32 cellular contexts compared by ENCODE assay signal in the genomic region with DNA sequence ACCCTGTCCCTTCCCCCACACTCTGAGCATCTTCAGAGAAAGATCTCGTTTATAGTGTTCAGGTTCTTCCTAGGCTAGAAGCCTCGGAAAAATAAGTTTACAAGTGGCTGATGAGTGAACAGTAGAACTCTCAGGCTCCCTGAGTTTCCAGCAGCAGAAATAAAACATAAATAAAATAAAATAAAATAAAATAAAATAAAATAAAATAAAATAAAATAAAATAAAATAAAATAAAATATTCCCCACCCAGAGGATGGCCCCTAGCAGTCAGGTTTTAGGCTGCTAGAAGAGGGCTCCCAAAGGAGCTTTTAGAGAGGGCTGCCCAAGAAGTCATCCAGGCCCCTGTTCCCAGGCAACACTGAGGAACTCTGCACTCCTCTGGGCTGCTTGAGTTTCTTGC.
"Had no signal": no experiment of that assay in that cellular context is flagged by ENCODE, and none has a peak within 500 bp of the region (broad histone marks: within the 10 kb centered on the region; RNA-seq: fewer than 3 reads in every experiment).

No MANE protein-coding gene starts in this region.

- DNase-seq: activated CD4-positive, alpha-beta memory T cell treated with anti-CD3 and anti-CD28 coated beads for 36 hours; activated CD4-positive, alpha-beta T cell treated with anti-CD3 and anti-CD28 coated beads for 1 hour; activated CD4-positive, alpha-beta T cell treated with anti-CD3 and anti-CD28 coated beads for 36 hours; activated CD4-positive, alpha-beta T cell treated with anti-CD3 and anti-CD28 coated beads, Interleukin-2, amount 10 ng/mL, durations not matched to agents 24 days and 14 days; activated CD4-positive, alpha-beta T cell treated with anti-CD3 and anti-CD28 coated beads, Interleukin-2, amount 50 U/mL, for 1 hour; activated CD4-positive, alpha-beta T cell treated with anti-CD3 and anti-CD28 coated beads, Interleukin-2, amount 50 U/mL, for 4 hours; activated CD4-positive, CD25-positive, alpha-beta regulatory T cell; activated CD8-positive, alpha-beta memory T cell treated with anti-CD3 and anti-CD28 coated beads, Interleukin-2, amount 50 U/mL, for 4 hours; activated CD8-positive, alpha-beta T cell treated with anti-CD3 and anti-CD28 coated beads for 36 hours; activated effector memory CD4-positive, alpha-beta T cell treated with anti-CD3 and anti-CD28 coated beads, Interleukin-2, amount 50 U/mL, for 16 hours; activated gamma-delta T cell treated with Interleukin-2 at 50 U/mL for 16 hours; activated naive CD4-positive, alpha-beta T cell; activated naive CD4-positive, alpha-beta T cell treated with anti-CD3 and anti-CD28 coated beads for 36 hours; activated naive CD4-positive, alpha-beta T cell treated with anti-CD3 and anti-CD28 coated beads, Interleukin-2, amount 50 U/mL, for 16 hours; activated naive CD8-positive, alpha-beta T cell treated with anti-CD3 and anti-CD28 coated beads for 36 hours; activated T-cell treated with anti-CD3 and anti-CD28 coated beads for 4 hours; activated T-cell treated with anti-CD3 and anti-CD28 coated beads, Interleukin-2, amount 50 U/mL, for 1 hour; activated T-cell treated with anti-CD3 and anti-CD28 coated beads, Interleukin-2, amount 50 U/mL, for 4 hours; activated T-cell treated with anti-CD3 and anti-CD28 coated beads, Interleukin-2, amount 50 U/mL, for 72 hours; adrenal gland; amniotic stem cell; aorta; body of pancreas; brain microvascular endothelial cell; central memory CD4-positive, alpha-beta T cell; T-helper 2 cell; T-helper 9 cell had no signal

- H3K27me3 ChIP-seq: adrenal gland, body of pancreas, breast epithelium had no signal

- ATAC-seq: activated CD4-positive, alpha-beta T cell treated with anti-CD3 and anti-CD28 coated beads for 36 hours; activated CD4-positive, CD25-positive, alpha-beta regulatory T cell treated with anti-CD3 and anti-CD28 coated beads, Interleukin-2, amount 50 U/mL, for 24 hours; activated CD8-positive, alpha-beta T cell treated with anti-CD3 and anti-CD28 coated beads for 36 hours; activated naive CD4-positive, alpha-beta T cell treated with anti-CD3 and anti-CD28 coated beads, Interleukin-2, amount 50 U/mL, for 72 hours; activated T-cell treated with anti-CD3 and anti-CD28 coated beads, Interleukin-2, amount 50 U/mL, for 4 hours; activated T-cell treated with anti-CD3 and anti-CD28 coated beads, Interleukin-2, amount 50 U/mL, for 72 hours; activated T-helper 17 cell treated with anti-CD3 and anti-CD28 coated beads, Interleukin-2, amount 50 U/mL, for 72 hours; body of pancreas had no signal

- H3K9me3 ChIP-seq: adrenal gland, body of pancreas, breast epithelium had no signal

- H3K36me3 ChIP-seq: adrenal gland, brain microvascular endothelial cell, breast epithelium had no signal

- H3K4me1 ChIP-seq: adrenal gland, body of pancreas, breast epithelium had no signal

- H3K27ac ChIP-seq: adrenal gland, body of pancreas, brain microvascular endothelial cell, breast epithelium, VCaP had no signal

- H3K4me3 ChIP-seq: adrenal gland, body of pancreas, breast epithelium had no signal
